Comparison of ENCODE assay signal across 19 cellular contexts in the genomic region with DNA sequence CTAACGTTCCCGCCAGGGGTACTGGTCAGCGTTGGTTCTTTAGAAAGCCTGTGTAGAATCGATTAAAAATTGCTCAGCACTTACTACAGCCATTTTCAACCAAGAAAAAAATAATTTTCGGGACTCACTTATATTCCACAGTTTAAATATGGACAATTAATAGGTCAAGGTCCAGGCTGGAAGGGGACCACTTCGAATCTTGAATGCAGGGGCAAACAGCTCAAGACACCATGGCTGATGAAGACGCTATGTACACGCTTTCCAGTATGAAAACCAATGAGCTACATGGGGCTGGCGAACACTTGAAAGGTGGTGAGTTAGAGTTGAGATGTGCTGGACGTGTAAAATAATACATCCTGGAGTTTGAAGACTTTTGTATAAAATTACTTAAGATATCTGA.
DNase-seq lines count a peak whose midpoint lies in the region; ATAC-seq, FAIRE-seq and TF ChIP-seq lines count a peak whose summit lies in the region.
"Had no signal": no experiment of that assay in that cellular context is flagged by ENCODE, and none has a peak within 500 bp of the region (broad histone marks: within the 10 kb centered on the region; RNA-seq: fewer than 3 reads in every experiment).

No MANE protein-coding gene starts in this region.

- ATAC-seq in activated naive CD8-positive, alpha-beta T cell treated with anti-CD3 and anti-CD28 coated beads, Interleukin-2, amount 10 ng/mL, durations not matched to agents 7 days and 5 days (ENCODE audit: low read depth) = no peak
- no peak for ATAC-seq in activated naive CD8-positive, alpha-beta T cell treated with anti-CD3 and anti-CD28 coated beads, Interleukin-2, amount 50 U/mL, for 24 hours
- no peak for ATAC-seq in activated CD8-positive, alpha-beta T cell treated with anti-CD3 and anti-CD28 coated beads, Interleukin-2, amount 10 ng/mL, durations not matched to agents 7 days and 5 days
- ATAC-seq in naive thymus-derived CD4-positive, alpha-beta T cell = no peak
- ATAC-seq: HepG2, PC-3 had no signal

- peak overlapping the region; percentile 8 for H3K27ac ChIP-seq in naive thymus-derived CD4-positive, alpha-beta T cell (ENCODE audit: low read depth, low read length)
- H3K27ac ChIP-seq: C4-2B, KMS-11 had no signal

- H3K27me3 Mint-ChIP-seq in activated CD4-positive, alpha-beta T cell treated with anti-CD3 and anti-CD28 coated beads, Interleukin-2, amount 10 ng/mL, durations not matched to agents 24 days and 14 days = no peaks in the 10 kb centered on the region
- no peaks in the 10 kb centered on the region for H3K27me3 Mint-ChIP-seq in activated naive CD8-positive, alpha-beta T cell treated with anti-CD3 and anti-CD28 coated beads, Interleukin-2, amount 10 ng/mL, durations not matched to agents 7 days and 5 days
- no peaks in the 10 kb centered on the region for H3K27me3 Mint-ChIP-seq in activated naive CD8-positive, alpha-beta T cell treated with anti-CD3 and anti-CD28 coated beads, Interleukin-2, amount 50 U/mL, for 24 hours
- no peaks in the 10 kb centered on the region for H3K27me3 Mint-ChIP-seq in activated CD8-positive, alpha-beta T cell treated with anti-CD3 and anti-CD28 coated beads, Interleukin-2, amount 10 ng/mL, durations not matched to agents 7 days and 5 days (ENCODE audit: low read depth)
- H3K27me3 Mint-ChIP-seq in naive thymus-derived CD4-positive, alpha-beta T cell = no peaks in the 10 kb centered on the region

- H3K9me3 ChIP-seq in naive thymus-derived CD4-positive, alpha-beta T cell (ENCODE audit: control insufficient read depth in 2 of 3, low read length in 3 of 3) = no peaks in the 10 kb centered on the region

- peak overlapping the region; percentile 51 for H3K27ac Mint-ChIP-seq in activated CD4-positive, alpha-beta T cell treated with anti-CD3 and anti-CD28 coated beads, Interleukin-2, amount 10 ng/mL, durations not matched to agents 24 days and 14 days
- H3K27ac Mint-ChIP-seq in activated naive CD8-positive, alpha-beta T cell treated with anti-CD3 and anti-CD28 coated beads, Interleukin-2, amount 10 ng/mL, durations not matched to agents 7 days and 5 days = peak overlapping the region; percentile 68
- no peak overlapping the region for H3K27ac Mint-ChIP-seq in activated naive CD8-positive, alpha-beta T cell treated with anti-CD3 and anti-CD28 coated beads, Interleukin-2, amount 50 U/mL, for 24 hours
- H3K27ac Mint-ChIP-seq in activated CD8-positive, alpha-beta T cell treated with anti-CD3 and anti-CD28 coated beads, Interleukin-2, amount 10 ng/mL, durations not matched to agents 7 days and 5 days = peak overlapping the region; percentile 71
- H3K27ac Mint-ChIP-seq in naive thymus-derived CD4-positive, alpha-beta T cell = peak overlapping the region in 2 of 9 donors; percentile 52 to 68

- in situ Hi-C loops in GM13976 (cut with MboI; ENCODE audit: low sequenced_read_pairs, unreplicated experiment) = no loop called here

- H3K4me3 Mint-ChIP-seq in activated CD4-positive, alpha-beta T cell treated with anti-CD3 and anti-CD28 coated beads, Interleukin-2, amount 10 ng/mL, durations not matched to agents 24 days and 14 days = peak overlapping the region; percentile 43
- H3K4me3 Mint-ChIP-seq in activated naive CD8-positive, alpha-beta T cell treated with anti-CD3 and anti-CD28 coated beads, Interleukin-2, amount 10 ng/mL, durations not matched to agents 7 days and 5 days = peak overlapping the region; percentile 81
- H3K4me3 Mint-ChIP-seq in activated naive CD8-positive, alpha-beta T cell treated with anti-CD3 and anti-CD28 coated beads, Interleukin-2, amount 50 U/mL, for 24 hours = no peak overlapping the region
- peak overlapping the region; percentile 73 for H3K4me3 Mint-ChIP-seq in activated CD8-positive, alpha-beta T cell treated with anti-CD3 and anti-CD28 coated beads, Interleukin-2, amount 10 ng/mL, durations not matched to agents 7 days and 5 days
- peak overlapping the region in 3 of 10 donors; percentile 28 to 48 (median 46) for H3K4me3 Mint-ChIP-seq in naive thymus-derived CD4-positive, alpha-beta T cell

- no peaks in the 10 kb centered on the region for H3K9me3 Mint-ChIP-seq in activated CD4-positive, alpha-beta T cell treated with anti-CD3 and anti-CD28 coated beads, Interleukin-2, amount 10 ng/mL, durations not matched to agents 24 days and 14 days
- H3K9me3 Mint-ChIP-seq in activated naive CD8-positive, alpha-beta T cell treated with anti-CD3 and anti-CD28 coated beads, Interleukin-2, amount 10 ng/mL, durations not matched to agents 7 days and 5 days = no peaks in the 10 kb centered on the region
- H3K9me3 Mint-ChIP-seq in activated naive CD8-positive, alpha-beta T cell treated with anti-CD3 and anti-CD28 coated beads, Interleukin-2, amount 50 U/mL, for 24 hours = no peaks in the 10 kb centered on the region
- no peaks in the 10 kb centered on the region for H3K9me3 Mint-ChIP-seq in activated CD8-positive, alpha-beta T cell treated with anti-CD3 and anti-CD28 coated beads, Interleukin-2, amount 10 ng/mL, durations not matched to agents 7 days and 5 days (ENCODE audit: insufficient read depth)
- H3K9me3 Mint-ChIP-seq in naive thymus-derived CD4-positive, alpha-beta T cell = no peaks in the 10 kb centered on the region

- H3K4me3 ChIP-seq in naive thymus-derived CD4-positive, alpha-beta T cell (ENCODE audit: low read length) = peak overlapping the region; percentile 26
- H3K4me3 ChIP-seq: GM12878 had no signal

- H3K36me3 Mint-ChIP-seq in activated CD4-positive, alpha-beta T cell treated with anti-CD3 and anti-CD28 coated beads, Interleukin-2, amount 10 ng/mL, durations not matched to agents 24 days and 14 days (ENCODE audit: low read depth) = peaks cover 49% of the 10 kb centered on the region
- peaks cover 47% of the 10 kb centered on the region for H3K36me3 Mint-ChIP-seq in activated naive CD8-positive, alpha-beta T cell treated with anti-CD3 and anti-CD28 coated beads, Interleukin-2, amount 10 ng/mL, durations not matched to agents 7 days and 5 days
- H3K36me3 Mint-ChIP-seq in activated naive CD8-positive, alpha-beta T cell treated with anti-CD3 and anti-CD28 coated beads, Interleukin-2, amount 50 U/mL, for 24 hours (ENCODE audit: low read depth) = peaks cover 43% of the 10 kb centered on the region
- peaks cover 46% of the 10 kb centered on the region for H3K36me3 Mint-ChIP-seq in activated CD8-positive, alpha-beta T cell treated with anti-CD3 and anti-CD28 coated beads, Interleukin-2, amount 10 ng/mL, durations not matched to agents 7 days and 5 days (ENCODE audit: low read depth)
- peaks cover 20 to 41% (median 37%) of the 10 kb centered on the region in 5 donors for H3K36me3 Mint-ChIP-seq in naive thymus-derived CD4-positive, alpha-beta T cell

- peaks cover 21 to 78% (median 35%) of the 10 kb centered on the region in 3 experiments for H3K36me3 ChIP-seq in naive thymus-derived CD4-positive, alpha-beta T cell (ENCODE audit: control insufficient read depth in 2 of 3, insufficient read depth in 3 of 3, low read length in 3 of 3)

- H3K4me1 ChIP-seq in naive thymus-derived CD4-positive, alpha-beta T cell (ENCODE audit: control insufficient read depth in 2 of 2, insufficient read depth in 2 of 2, low read length in 2 of 2) = peaks cover 25 to 72% of the 10 kb centered on the region in 2 donors

- CTCF ChIA-PET in activated CD8-positive, alpha-beta T cell treated with anti-CD3 and anti-CD28 coated beads, Interleukin-2, amount 10 ng/mL, durations not matched to agents 7 days and 5 days (lab: Charles Lee) = interaction anchor here (0.9 to 2.7 kb wide), 8 partner anchors 9 to 174 kb away, joined by 3 to 15 read pairs (median 5); no protein-coding TSS in a partner anchor
- CTCF ChIA-PET in naive thymus-derived CD4-positive, alpha-beta T cell (lab: Charles Lee) = interaction anchor here (1.0 kb wide), 2 partner anchors 19 kb away, joined by 3 to 4 read pairs; no protein-coding TSS in a partner anchor

- TF ChIP-seq CTCF in GM13976 (IDR thresholded peaks at IDR 0.05; ENCODE audit: borderline replicate concordance, control extremely low read depth, extremely low read depth, insufficient read depth, missing control alignments) = no peak

- no peaks in the 10 kb centered on the region for H3K27me3 ChIP-seq in naive thymus-derived CD4-positive, alpha-beta T cell (ENCODE audit: control insufficient read depth in 2 of 2, insufficient read depth in 2 of 2, low read length in 2 of 2)

- FAIRE-seq in urothelium cell line (lab: Jason Lieb, UNC) = no peak
- FAIRE-seq: A204.1, GM12878, HepG2 had no signal

- DNase-seq in activated CD4-positive, alpha-beta T cell treated with anti-CD3 and anti-CD28 coated beads, Interleukin-2, amount 10 ng/mL, durations not matched to agents 24 days and 14 days = no peak
- DNase-seq in activated CD4-positive, alpha-beta T cell treated with anti-CD3 and anti-CD28 coated beads for 1 hour = no peak
- no peak for DNase-seq in activated naive CD8-positive, alpha-beta T cell treated with anti-CD3 and anti-CD28 coated beads, Interleukin-2, amount 10 ng/mL, durations not matched to agents 7 days and 5 days
- no peak for DNase-seq in activated naive CD8-positive, alpha-beta T cell treated with anti-CD3 and anti-CD28 coated beads, Interleukin-2, amount 50 U/mL, for 24 hours
- peak; percentile 22 for DNase-seq in activated CD8-positive, alpha-beta T cell treated with anti-CD3 and anti-CD28 coated beads, Interleukin-2, amount 10 ng/mL, durations not matched to agents 7 days and 5 days
- DNase-seq in naive thymus-derived CD4-positive, alpha-beta T cell = no peak
- DNase-seq in urothelium cell line (ENCODE audit: low spot score) (no peak), GM13976 (ENCODE audit: low spot score) (no peak)
- DNase-seq: DMS79, MM.1S, NCI-H1105 treated with DMSO at 0.1 percent for 48 hours, NCI-H187, NCI-H446, PC-3 had no signal

- POLR2A ChIA-PET in activated naive CD8-positive, alpha-beta T cell treated with anti-CD3 and anti-CD28 coated beads, Interleukin-2, amount 10 ng/mL, durations not matched to agents 7 days and 5 days (lab: Charles Lee) = interaction anchor here (0.5 to 1.6 kb wide), 3 partner anchors 50 to 442 kb away, joined by 3 to 6 read pairs (median 3); no protein-coding TSS in a partner anchor
- POLR2A ChIA-PET in activated CD8-positive, alpha-beta T cell treated with anti-CD3 and anti-CD28 coated beads, Interleukin-2, amount 10 ng/mL, durations not matched to agents 7 days and 5 days (lab: Charles Lee) = interaction anchor here (0.8 to 3.0 kb wide), 7 partner anchors 19 to 92 kb away, joined by 3 to 17 read pairs (median 5); no protein-coding TSS in a partner anchor
- POLR2A ChIA-PET in naive thymus-derived CD4-positive, alpha-beta T cell (lab: Charles Lee) = interaction anchor here (1.0 to 2.7 kb wide), 2 partner anchors 19 to 34 kb away, joined by 3 to 10 read pairs; no protein-coding TSS in a partner anchor

- intact Hi-C loops in activated CD4-positive, alpha-beta T cell treated with anti-CD3 and anti-CD28 coated beads, Interleukin-2, amount 10 ng/mL, durations not matched to agents 24 days and 14 days (cut with micrococcal nuclease) = loop anchor here (5.0 to 10.0 kb wide), 3 partner anchors 174 to 408 kb away; a partner anchor contains a TSS
- intact Hi-C loops in naive thymus-derived CD4-positive, alpha-beta T cell (cut with micrococcal nuclease) = loop anchor here in 1 of 2 donors (1.0 to 10.0 kb wide), 2 partner anchors 10 to 148 kb away; no protein-coding TSS in a partner anchor

- peaks cover 33% of the 10 kb centered on the region for H3K4me1 Mint-ChIP-seq in activated CD4-positive, alpha-beta T cell treated with anti-CD3 and anti-CD28 coated beads, Interleukin-2, amount 10 ng/mL, durations not matched to agents 24 days and 14 days
- peaks cover 27% of the 10 kb centered on the region for H3K4me1 Mint-ChIP-seq in activated naive CD8-positive, alpha-beta T cell treated with anti-CD3 and anti-CD28 coated beads, Interleukin-2, amount 10 ng/mL, durations not matched to agents 7 days and 5 days
- H3K4me1 Mint-ChIP-seq in activated naive CD8-positive, alpha-beta T cell treated with anti-CD3 and anti-CD28 coated beads, Interleukin-2, amount 50 U/mL, for 24 hours = peaks cover 2% of the 10 kb centered on the region
- H3K4me1 Mint-ChIP-seq in activated CD8-positive, alpha-beta T cell treated with anti-CD3 and anti-CD28 coated beads, Interleukin-2, amount 10 ng/mL, durations not matched to agents 7 days and 5 days (ENCODE audit: low read depth) = peaks cover 30% of the 10 kb centered on the region
- peaks cover 0 to 41% (median 18%) of the 10 kb centered on the region in 7 donors for H3K4me1 Mint-ChIP-seq in naive thymus-derived CD4-positive, alpha-beta T cell
